Comparison of ENCODE assay signal across 30 cellular contexts in genomic region chr5:29042152-29042551, GRCh38.
"Had no signal": no experiment of that assay in that cellular context is flagged by ENCODE, and none has a peak within 500 bp of the region (broad histone marks: within the 10 kb centered on the region; RNA-seq: fewer than 3 reads in every experiment).

No MANE protein-coding gene starts in this region.

- H3K4me3 ChIP-seq: adrenal gland, body of pancreas, esophagus muscularis mucosa, gastrocnemius medialis, heart left ventricle had no signal

- H3K36me3 Mint-ChIP-seq: activated naive CD4-positive, alpha-beta T cell treated with anti-CD3 and anti-CD28 coated beads, Interleukin-2, amount 50 U/mL, for 24 hours; activated naive CD8-positive, alpha-beta T cell treated with anti-CD3 and anti-CD28 coated beads for 36 hours had no signal

- H3K9me3 ChIP-seq: adrenal gland, body of pancreas, esophagus muscularis mucosa, gastrocnemius medialis, heart left ventricle had no signal

- H3K9me3 Mint-ChIP-seq: activated naive CD4-positive, alpha-beta T cell treated with anti-CD3 and anti-CD28 coated beads, Interleukin-2, amount 50 U/mL, for 24 hours; activated naive CD8-positive, alpha-beta T cell treated with anti-CD3 and anti-CD28 coated beads, Interleukin-2, amount 50 U/mL, for 24 hours; activated T-cell treated with anti-CD3 and anti-CD28 coated beads, Interleukin-2, amount 50 U/mL, for 4 hours had no signal

- H3K4me3 Mint-ChIP-seq: activated CD8-positive, alpha-beta T cell treated with anti-CD3 and anti-CD28 coated beads for 36 hours; activated naive CD4-positive, alpha-beta T cell treated with anti-CD3 and anti-CD28 coated beads for 36 hours; activated naive CD4-positive, alpha-beta T cell treated with anti-CD3 and anti-CD28 coated beads, Interleukin-2, amount 50 U/mL, for 24 hours; activated naive CD8-positive, alpha-beta T cell treated with anti-CD3 and anti-CD28 coated beads for 36 hours; activated naive CD8-positive, alpha-beta T cell treated with anti-CD3 and anti-CD28 coated beads, Interleukin-2, amount 50 U/mL, for 24 hours; activated T-cell treated with anti-CD3 and anti-CD28 coated beads, Interleukin-2, amount 50 U/mL, for 4 hours; activated T-helper 17 cell treated with anti-CD3 and anti-CD28 coated beads, Interleukin-2, amount 50 U/mL, for 72 hours; effector memory CD8-positive, alpha-beta T cell had no signal

- DNase-seq: activated CD4-positive, alpha-beta T cell treated with anti-CD3 and anti-CD28 coated beads for 48 hours; activated CD4-positive, alpha-beta T cell treated with anti-CD3 and anti-CD28 coated beads, Interleukin-2, amount 50 U/mL, for 1 hour; activated CD4-positive, alpha-beta T cell treated with anti-CD3 and anti-CD28 coated beads, Interleukin-2, amount 50 U/mL, for 48 hours; activated CD8-positive, alpha-beta memory T cell treated with anti-CD3 and anti-CD28 coated beads for 24 hours; activated CD8-positive, alpha-beta T cell treated with anti-CD3 and anti-CD28 coated beads for 36 hours; activated effector memory CD4-positive, alpha-beta T cell treated with Interleukin-2 at 50 U/mL for 16 hours; activated gamma-delta T cell treated with Interleukin-2 at 50 U/mL for 16 hours; activated naive CD4-positive, alpha-beta T cell treated with anti-CD3 and anti-CD28 coated beads for 36 hours; activated naive CD8-positive, alpha-beta T cell treated with anti-CD3 and anti-CD28 coated beads for 36 hours; activated naive CD8-positive, alpha-beta T cell treated with anti-CD3 and anti-CD28 coated beads, Interleukin-2, amount 50 U/mL, for 24 hours; activated T-cell treated with anti-CD3 and anti-CD28 coated beads, Interleukin-2, amount 50 U/mL, for 4 hours; adrenal gland; amygdala; aorta; body of pancreas; caudate nucleus; cortex of kidney; dermis blood vessel endothelial cell; effector CD4-positive, alpha-beta T cell; effector memory CD8-positive, alpha-beta T cell; erythroblast; foreskin keratinocyte; gastrocnemius medialis; glutamatergic neuron; heart left ventricle; T-helper 2 cell had no signal

- H3K4me1 Mint-ChIP-seq: activated naive CD4-positive, alpha-beta T cell treated with anti-CD3 and anti-CD28 coated beads, Interleukin-2, amount 50 U/mL, for 24 hours; activated naive CD8-positive, alpha-beta T cell treated with anti-CD3 and anti-CD28 coated beads for 36 hours; activated naive CD8-positive, alpha-beta T cell treated with anti-CD3 and anti-CD28 coated beads, Interleukin-2, amount 50 U/mL, for 24 hours; activated T-helper 17 cell treated with anti-CD3 and anti-CD28 coated beads, Interleukin-2, amount 50 U/mL, for 72 hours had no signal

- H3K27ac ChIP-seq: adrenal gland, body of pancreas, esophagus muscularis mucosa, foreskin keratinocyte, gastrocnemius medialis, heart left ventricle had no signal

- H3K36me3 ChIP-seq: adrenal gland, esophagus muscularis mucosa, gastrocnemius medialis, heart left ventricle had no signal

- ATAC-seq: activated CD4-positive, CD25-positive, alpha-beta regulatory T cell treated with anti-CD3 and anti-CD28 coated beads, Interleukin-2, amount 50 U/mL, for 24 hours; activated CD8-positive, alpha-beta T cell treated with anti-CD3 and anti-CD28 coated beads for 36 hours; activated naive CD8-positive, alpha-beta T cell treated with anti-CD3 and anti-CD28 coated beads, Interleukin-2, amount 50 U/mL, for 24 hours; activated T-cell treated with anti-CD3 and anti-CD28 coated beads, Interleukin-2, amount 50 U/mL, for 4 hours; activated T-helper 17 cell treated with anti-CD3 and anti-CD28 coated beads, Interleukin-2, amount 50 U/mL, for 72 hours; body of pancreas; effector memory CD8-positive, alpha-beta T cell; foreskin keratinocyte; gastrocnemius medialis; heart left ventricle had no signal

- H3K4me1 ChIP-seq: adrenal gland, body of pancreas, esophagus muscularis mucosa, foreskin keratinocyte, gastrocnemius medialis, heart left ventricle had no signal

- H3K27me3 ChIP-seq: adrenal gland, body of pancreas, esophagus muscularis mucosa, foreskin keratinocyte, gastrocnemius medialis, heart left ventricle had no signal

- H3K27me3 Mint-ChIP-seq: activated CD8-positive, alpha-beta T cell treated with anti-CD3 and anti-CD28 coated beads for 36 hours; activated naive CD4-positive, alpha-beta T cell treated with anti-CD3 and anti-CD28 coated beads, Interleukin-2, amount 50 U/mL, for 24 hours; activated naive CD8-positive, alpha-beta T cell treated with anti-CD3 and anti-CD28 coated beads for 36 hours; activated naive CD8-positive, alpha-beta T cell treated with anti-CD3 and anti-CD28 coated beads, Interleukin-2, amount 50 U/mL, for 24 hours; activated T-helper 17 cell treated with anti-CD3 and anti-CD28 coated beads, Interleukin-2, amount 50 U/mL, for 72 hours; effector memory CD8-positive, alpha-beta T cell had no signal

- H3K27ac Mint-ChIP-seq: activated CD8-positive, alpha-beta T cell treated with anti-CD3 and anti-CD28 coated beads for 36 hours; activated naive CD4-positive, alpha-beta T cell treated with anti-CD3 and anti-CD28 coated beads for 36 hours; activated naive CD4-positive, alpha-beta T cell treated with anti-CD3 and anti-CD28 coated beads, Interleukin-2, amount 50 U/mL, for 24 hours; activated naive CD8-positive, alpha-beta T cell treated with anti-CD3 and anti-CD28 coated beads for 36 hours; activated naive CD8-positive, alpha-beta T cell treated with anti-CD3 and anti-CD28 coated beads, Interleukin-2, amount 50 U/mL, for 24 hours; activated T-helper 17 cell treated with anti-CD3 and anti-CD28 coated beads, Interleukin-2, amount 50 U/mL, for 72 hours; effector memory CD8-positive, alpha-beta T cell had no signal
